ENCODE assay signal across 8 cellular contexts in genomic region chr1:212286437-212287131, GRCh38. TPM values are rescaled to one million over a fixed set of nuclear protein-coding genes. Genes with fewer than 3 reads are reported as not detected.
DNase-seq lines count a peak whose midpoint lies in the region; ATAC-seq and TF ChIP-seq lines count a peak whose summit lies in the region.

No MANE protein-coding gene starts in this region.

- no peaks in the 10 kb centered on the region for H3K4me1 ChIP-seq in urinary bladder (ENCODE audit: insufficient read depth)

- no peak for TF ChIP-seq CTCF in cardiac fibroblast (IDR thresholded peaks at IDR 0.05; ENCODE audit: low read depth, low read length)

- no peaks in the 10 kb centered on the region for H3K9me3 Mint-ChIP-seq in T-helper 1 cell treated with Interleukin-12 subunit alpha and Interleukin-12 subunit beta and Interleukin-4 antibody, amounts not matched to agents 30 μg/mL and 1 μg/mL, for 36 hours
- no peaks in the 10 kb centered on the region for H3K9me3 Mint-ChIP-seq in memory B cell

- WGBS in urinary bladder: under 1% methylated on average over 19 of the region's 19 CpGs

- peak overlapping the region; percentile 100 for H3K4me3 Mint-ChIP-seq in T-helper 1 cell treated with Interleukin-12 subunit alpha and Interleukin-12 subunit beta and Interleukin-4 antibody, amounts not matched to agents 30 μg/mL and 1 μg/mL, for 36 hours
- H3K4me3 Mint-ChIP-seq in memory B cell: peak overlapping the region; percentile 97

- H3K27ac ChIP-seq in urinary bladder (ENCODE audit: low read depth): peak overlapping the region; percentile 100

- no peak for DNase-seq in T-helper 1 cell
- peak; percentile 9 for DNase-seq in NCI-H748 treated with DMSO at 0.1 percent for 48 hours (lab: John Stamatoyannopoulos, UW)
- DNase-seq in cardiac fibroblast (ENCODE audit: low read depth in 2 of 2): peak; percentile 17 to 19
- no peak for DNase-seq in memory B cell (ENCODE audit: low spot score in 2 of 2)
- DNase-seq in activated effector memory CD4-positive, alpha-beta T cell treated with anti-CD3 and anti-CD28 coated beads, Interleukin-2, amount 50 U/mL, for 16 hours: no peak

- H3K4me3 ChIP-seq in cardiac fibroblast (replicated peaks in 1 of 2; ENCODE audit: low read depth in 2 of 2, low read length in 2 of 2): peak overlapping the region; percentile 87 to 88
- peak overlapping the region; percentile 96 for H3K4me3 ChIP-seq in urinary bladder (ENCODE audit: low read depth, low read length)

- H3K4me1 Mint-ChIP-seq in T-helper 1 cell treated with Interleukin-12 subunit alpha and Interleukin-12 subunit beta and Interleukin-4 antibody, amounts not matched to agents 30 μg/mL and 1 μg/mL, for 36 hours (ENCODE audit: low read depth): peaks cover 34% of the 10 kb centered on the region
- H3K4me1 Mint-ChIP-seq in memory B cell: peaks cover 29% of the 10 kb centered on the region

- ATAC-seq in memory B cell (ENCODE audit: low read depth): no peak
- ATAC-seq in GM18519 (IDR thresholded peaks at IDR 0.05; ENCODE audit: low FRiP score, unreplicated experiment): no peak

- peaks cover 14% of the 10 kb centered on the region for H3K36me3 Mint-ChIP-seq in T-helper 1 cell treated with Interleukin-12 subunit alpha and Interleukin-12 subunit beta and Interleukin-4 antibody, amounts not matched to agents 30 μg/mL and 1 μg/mL, for 36 hours (ENCODE audit: low read depth)
- H3K36me3 Mint-ChIP-seq in memory B cell: peaks cover 7% of the 10 kb centered on the region

- H3K27ac Mint-ChIP-seq in T-helper 1 cell treated with Interleukin-12 subunit alpha and Interleukin-12 subunit beta and Interleukin-4 antibody, amounts not matched to agents 30 μg/mL and 1 μg/mL, for 36 hours: peak overlapping the region; percentile 96
- H3K27ac Mint-ChIP-seq in memory B cell: peak overlapping the region; percentile 99

- no peaks in the 10 kb centered on the region for H3K36me3 ChIP-seq in urinary bladder (ENCODE audit: insufficient read depth)

- H3K27me3 Mint-ChIP-seq in T-helper 1 cell treated with Interleukin-12 subunit alpha and Interleukin-12 subunit beta and Interleukin-4 antibody, amounts not matched to agents 30 μg/mL and 1 μg/mL, for 36 hours (ENCODE audit: low read depth): no peaks in the 10 kb centered on the region
- no peaks in the 10 kb centered on the region for H3K27me3 Mint-ChIP-seq in memory B cell

RNA-seq across cellular contexts. Expression of gene PPP2R5A, which starts 1.4 kb away (rescaled TPM):
- 64.4 TPM for total RNA-seq in urinary bladder
- polyA plus RNA-seq in urinary bladder: 47.1 TPM

Comparison
In these comparisons a context has a peak if more than half of its experiments do, and no peak if none do; other contexts are left out.
1. DNase-seq: peak in NCI-H748 treated with DMSO at 0.1 percent for 48 hours (single experiment) and cardiac fibroblast (2 of 2); none in T-helper 1 cell (0 of 5), memory B cell (0 of 2) and activated effector memory CD4-positive, alpha-beta T cell treated with anti-CD3 and anti-CD28 coated beads, Interleukin-2, amount 50 U/mL, for 16 hours (single experiment).